ENCODE assay signal across 8 cellular contexts in the genomic region with DNA sequence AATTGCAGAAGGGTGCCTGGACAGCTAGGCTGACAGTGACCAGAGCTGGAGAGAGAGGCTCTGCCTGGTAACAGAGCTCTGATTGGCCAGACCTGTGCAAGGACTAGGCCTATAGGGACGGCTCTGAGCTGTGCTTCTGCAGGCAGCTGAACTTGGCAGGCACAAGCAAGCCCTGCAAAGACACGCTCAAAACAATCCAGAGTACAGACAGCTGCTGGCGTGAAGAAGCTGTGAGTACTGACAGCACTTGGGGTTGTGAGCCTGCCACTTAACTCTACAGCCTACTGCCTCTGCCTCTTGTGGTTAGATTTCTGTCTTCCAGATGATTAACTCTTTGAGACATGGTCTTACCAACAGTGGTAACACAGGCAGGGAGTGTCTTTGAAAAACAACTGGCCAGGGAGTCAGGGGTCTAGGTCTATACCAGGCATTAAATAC.
DNase-seq lines count a peak whose midpoint lies in the region; ATAC-seq and TF ChIP-seq lines count a peak whose summit lies in the region.

No MANE protein-coding gene starts in this region.

- H3K27ac Mint-ChIP-seq in activated naive CD8-positive, alpha-beta T cell treated with anti-CD3 and anti-CD28 coated beads, Interleukin-2, amount 10 ng/mL, durations not matched to agents 7 days and 5 days, result peak overlapping the region; percentile 56
- H3K27ac Mint-ChIP-seq in osteocyte (ENCODE audit: unreplicated experiment), result peak overlapping the region; percentile 61

- intact Hi-C loops in head of caudate nucleus (cut with DNase I), result no loop called here

- peak overlapping the region; percentile 48 for H3K4me3 Mint-ChIP-seq in activated naive CD8-positive, alpha-beta T cell treated with anti-CD3 and anti-CD28 coated beads, Interleukin-2, amount 10 ng/mL, durations not matched to agents 7 days and 5 days
- H3K4me3 Mint-ChIP-seq in osteocyte (ENCODE audit: unreplicated experiment), result no peak overlapping the region

- peaks cover 35% of the 10 kb centered on the region for H3K4me1 Mint-ChIP-seq in activated naive CD8-positive, alpha-beta T cell treated with anti-CD3 and anti-CD28 coated beads, Interleukin-2, amount 10 ng/mL, durations not matched to agents 7 days and 5 days
- peaks cover 55% of the 10 kb centered on the region for H3K4me1 Mint-ChIP-seq in osteocyte (ENCODE audit: unreplicated experiment)

- peaks cover 5% of the 10 kb centered on the region for H3K36me3 Mint-ChIP-seq in activated naive CD8-positive, alpha-beta T cell treated with anti-CD3 and anti-CD28 coated beads, Interleukin-2, amount 10 ng/mL, durations not matched to agents 7 days and 5 days
- no peaks in the 10 kb centered on the region for H3K36me3 Mint-ChIP-seq in osteocyte (ENCODE audit: unreplicated experiment)

- POLR2A ChIA-PET in activated naive CD8-positive, alpha-beta T cell treated with anti-CD3 and anti-CD28 coated beads, Interleukin-2, amount 10 ng/mL, durations not matched to agents 7 days and 5 days (lab: Charles Lee), result no interaction called here

- peak; percentile 100 for ATAC-seq in GM19438 (IDR thresholded peaks at IDR 0.05; ENCODE audit: low read depth, unreplicated experiment)
- ATAC-seq in HG03378 (IDR thresholded peaks at IDR 0.05; ENCODE audit: unreplicated experiment), result peak; percentile 93
- ATAC-seq in activated naive CD8-positive, alpha-beta T cell treated with anti-CD3 and anti-CD28 coated beads, Interleukin-2, amount 10 ng/mL, durations not matched to agents 7 days and 5 days (ENCODE audit: low read depth), result peak; percentile 97

- TF ChIP-seq CTCF in osteocyte (IDR thresholded peaks at IDR 0.05), result no peak

- H3K9me3 Mint-ChIP-seq in activated naive CD8-positive, alpha-beta T cell treated with anti-CD3 and anti-CD28 coated beads, Interleukin-2, amount 10 ng/mL, durations not matched to agents 7 days and 5 days, result no peaks in the 10 kb centered on the region
- H3K9me3 Mint-ChIP-seq in osteocyte (ENCODE audit: unreplicated experiment), result no peaks in the 10 kb centered on the region

- peak; percentile 97 for DNase-seq in DMS 273 (lab: John Stamatoyannopoulos, UW; ENCODE audit: unreplicated experiment)
- DNase-seq in NCI-H446 treated with DMSO at 0.1 percent for 48 hours (lab: John Stamatoyannopoulos, UW), result peak; percentile 96
- DNase-seq in activated naive CD8-positive, alpha-beta T cell treated with anti-CD3 and anti-CD28 coated beads, Interleukin-2, amount 10 ng/mL, durations not matched to agents 7 days and 5 days, result peak; percentile 47
- peak; percentile 66 to 95 (median 90) for DNase-seq in head of caudate nucleus
- peak; percentile 93 for DNase-seq in osteocyte (ENCODE audit: extremely low spot score, unreplicated experiment)
- DNase-seq in central memory CD4-positive, alpha-beta T cell, result no peak

- no peaks in the 10 kb centered on the region for H3K27me3 Mint-ChIP-seq in activated naive CD8-positive, alpha-beta T cell treated with anti-CD3 and anti-CD28 coated beads, Interleukin-2, amount 10 ng/mL, durations not matched to agents 7 days and 5 days
- no peaks in the 10 kb centered on the region for H3K27me3 Mint-ChIP-seq in osteocyte (ENCODE audit: unreplicated experiment)
